Comparison of ENCODE assay signal across 21 cellular contexts in genomic region chr6:162833776-162834175, GRCh38.
"Had no signal": no experiment of that assay in that cellular context is flagged by ENCODE, and none has a peak within 500 bp of the region (broad histone marks: within the 10 kb centered on the region; RNA-seq: fewer than 3 reads in every experiment).

No MANE protein-coding gene starts in this region.

- H3K27ac ChIP-seq: gastrocnemius medialis, ovary, psoas muscle, sigmoid colon, thoracic aorta, transverse colon, upper lobe of right lung, uterus had no signal

- H3K4me1 ChIP-seq: gastrocnemius medialis, psoas muscle, sigmoid colon, transverse colon, upper lobe of right lung, uterus had no signal

- H3K9me3 ChIP-seq: gastrocnemius medialis, ovary, sigmoid colon, thoracic aorta, transverse colon, upper lobe of right lung, uterus had no signal

- H3K27me3 ChIP-seq: gastrocnemius medialis, ovary, sigmoid colon, transverse colon, upper lobe of right lung, uterus had no signal

- H3K4me3 ChIP-seq: gastrocnemius medialis, lung, ovary, psoas muscle, sigmoid colon, thoracic aorta, transverse colon, upper lobe of right lung, uterus had no signal

- DNase-seq: cortex of kidney; effector CD4-positive, alpha-beta T cell; foreskin fibroblast; gastrocnemius medialis; head of caudate nucleus; kidney; natural killer cell; occipital lobe; ovary; posterior cingulate gyrus; psoas muscle; right cardiac atrium; sigmoid colon; stimulated activated CD4-positive, alpha-beta T cell treated with anti-CD3 and anti-CD28 coated beads, Interleukin-4, amount 100 ng/mL, for 4 hours; stimulated activated naive CD8-positive, alpha-beta T cell treated with anti-CD3 and anti-CD28 coated beads, Interleukin-15, Interleukin-2, amounts not matched to agents 100 U/mL and 50 U/mL, for 24 hours; substantia nigra; transverse colon; upper lobe of right lung; uterus had no signal

- H3K36me3 ChIP-seq: gastrocnemius medialis, ovary, sigmoid colon, thoracic aorta, transverse colon, upper lobe of right lung, uterus had no signal
